Comparison of ENCODE assay signal across 8 cellular contexts in genomic region chr1:209190591-209191241, GRCh38.
A peak's percentile ranks its signal among the peaks of the same experiment; 100 is the strongest.
DNase-seq lines count a peak whose midpoint lies in the region; ATAC-seq, FAIRE-seq and TF ChIP-seq lines count a peak whose summit lies in the region.

No MANE protein-coding gene starts in this region.

- no peak for TF ChIP-seq POLR2A in erythroblast (IDR thresholded peaks at IDR 0.05; ENCODE audit: low read length)

- TF ChIP-seq CTCF in parathyroid adenoma (IDR thresholded peaks at IDR 0.05) = peak; percentile 24

- H3K79me2 ChIP-seq in parathyroid adenoma = no peaks in the 10 kb centered on the region

- H3K27ac ChIP-seq in parathyroid adenoma = no peak overlapping the region

- no peak overlapping the region for H2AFZ ChIP-seq in parathyroid adenoma

- no peaks in the 10 kb centered on the region for H3K9me3 ChIP-seq in parathyroid adenoma (ENCODE audit: control insufficient read depth, low read length)

- no peak overlapping the region for H3K4me2 ChIP-seq in parathyroid adenoma (ENCODE audit: low read length)

- peak; percentile 91 for ATAC-seq in GM21528 (IDR thresholded peaks at IDR 0.05; ENCODE audit: low FRiP score, unreplicated experiment)

- H3K4me1 ChIP-seq in parathyroid adenoma = no peaks in the 10 kb centered on the region

- peak; percentile 54 for FAIRE-seq in HTR-8/SVneo (lab: Jason Lieb, UNC)

- H3K36me3 ChIP-seq in parathyroid adenoma (ENCODE audit: control insufficient read depth, insufficient read depth, low read length) = no peaks in the 10 kb centered on the region

- DNase-seq in activated CD8-positive, alpha-beta memory T cell treated with anti-CD3 and anti-CD28 coated beads, Interleukin-2, amount 50 U/mL, for 48 hours = peak; percentile 58
- no peak for DNase-seq in activated CD8-positive, alpha-beta memory T cell treated with anti-CD3 and anti-CD28 coated beads, Interleukin-2, amount 50 U/mL, for 4 hours
- peak; percentile 72 for DNase-seq in HTR-8/SVneo (ENCODE audit: insufficient read length, low spot score)
- DNase-seq in RKO (ENCODE audit: low spot score) = peak; percentile 50
- peak; percentile 13 to 44 for DNase-seq in erythroblast (lab: John Stamatoyannopoulos, UW)
- DNase-seq in central memory CD4-positive, alpha-beta T cell = no peak

- H3K9ac ChIP-seq in parathyroid adenoma = no peak overlapping the region

- H3K4me3 ChIP-seq in parathyroid adenoma (ENCODE audit: low read depth, low read length) = no peak overlapping the region

- no peaks in the 10 kb centered on the region for H3K27me3 ChIP-seq in parathyroid adenoma (ENCODE audit: control insufficient read depth, insufficient read depth, low read length)

Comparison
In these comparisons a context has a peak if more than half of its experiments do, and no peak if none do; other contexts are left out.
1. DNase-seq: peak in activated CD8-positive, alpha-beta memory T cell treated with anti-CD3 and anti-CD28 coated beads, Interleukin-2, amount 50 U/mL, for 48 hours (single experiment), HTR-8/SVneo (single experiment), RKO (single experiment) and erythroblast (2 of 2); none in activated CD8-positive, alpha-beta memory T cell treated with anti-CD3 and anti-CD28 coated beads, Interleukin-2, amount 50 U/mL, for 4 hours (single experiment) and central memory CD4-positive, alpha-beta T cell (single experiment).